In genomic region chr12:19520646-19521045, GRCh38 we compare ENCODE assay signal across 19 cellular contexts.
DNase-seq lines count a peak whose midpoint lies in the region; ATAC-seq and TF ChIP-seq lines count a peak whose summit lies in the region.
"Had no signal": no experiment of that assay in that cellular context is flagged by ENCODE, and none has a peak within 500 bp of the region (broad histone marks: within the 10 kb centered on the region; RNA-seq: fewer than 3 reads in every experiment).

No MANE protein-coding gene starts in this region.

- no peak overlapping the region for H3K9ac ChIP-seq in GM23248
- H3K9ac ChIP-seq in SU-DHL-6 (ENCODE audit: low read length), result no peak overlapping the region

- no peaks in the 10 kb centered on the region for H3K27me3 ChIP-seq in GM23248 (replicated peaks; ENCODE audit: insufficient read depth)
- no peaks in the 10 kb centered on the region for H3K27me3 ChIP-seq in SU-DHL-6 (ENCODE audit: low read length)

- no peak for TF ChIP-seq CTCF in SU-DHL-6 (IDR thresholded peaks at IDR 0.05; ENCODE audit: insufficient read depth, low read length, poor library complexity, severe bottlenecking)

- H4K20me1 ChIP-seq in GM23248 (ENCODE audit: insufficient read depth) (no peaks in the 10 kb centered on the region), SU-DHL-6 (ENCODE audit: low read depth, low read length) (no peaks in the 10 kb centered on the region)

- H3K79me2 ChIP-seq in GM23248 (ENCODE audit: insufficient read depth) (0 out of 2 replicates have a peak, but pooled peaks cover 8% of the 10 kb centered on the region), SU-DHL-6 (ENCODE audit: insufficient read depth, low read length) (no peaks in the 10 kb centered on the region)

- H3K4me1 ChIP-seq in GM23248 (ENCODE audit: insufficient read depth), result no peaks in the 10 kb centered on the region; the same call in 1 of the 2 replicates

- H3K36me3 ChIP-seq in GM23248 (ENCODE audit: low read depth) (peaks cover 21% of the 10 kb centered on the region), SU-DHL-6 (ENCODE audit: low read length) (peaks cover 25% of the 10 kb centered on the region; the same call in 1 of the 2 replicates)

- DNase-seq in EH (ENCODE audit: low read depth), result peak; percentile 9
- DNase-seq in GM23248, result peak; percentile 13
- DNase-seq in globus pallidus (ENCODE audit: low spot score), result peak; percentile 7
- DNase-seq in glomerular visceral epithelial cell (ENCODE audit: extremely low spot score), result no peak
- DNase-seq in OCI-M2 (lab: John Stamatoyannopoulos, UW; ENCODE audit: unreplicated experiment), result no peak
- DNase-seq: AML-193; CD4-positive, alpha-beta memory T cell; DMS153; DMS79; GF-D8; GOT3; H7; HFFc6; KG1 had no signal

- in situ Hi-C loops in GM23248 (cut with MboI), result no loop called here

- 97% methylated on average over 2 of the region's 2 CpGs for WGBS in GM23248 (ENCODE audit: low coverage in 1 of 2, low lambda C conversion rate in 2 of 2, missing lambda C conversion rate in 2 of 2), 2 experiments

- H3K9me3 ChIP-seq in GM23248 (ENCODE audit: low read depth) (no peaks in the 10 kb centered on the region), SU-DHL-6 (ENCODE audit: insufficient read depth, low read length) (no peaks in the 10 kb centered on the region)

- H3K9me2 ChIP-seq in GM23248 (ENCODE audit: insufficient read depth), result no peaks in the 10 kb centered on the region
- no peaks in the 10 kb centered on the region for H3K9me2 ChIP-seq in SU-DHL-6 (replicated peaks; ENCODE audit: insufficient read depth, low read length)

- H3K27ac ChIP-seq in GM23248 (no peak overlapping the region), SU-DHL-6 (ENCODE audit: low read depth, low read length) (peak overlapping the region; percentile 70)
- H3K27ac ChIP-seq: C4-2B had no signal

- no peak for ATAC-seq in GM21529 (IDR thresholded peaks at IDR 0.05; ENCODE audit: unreplicated experiment)
- no peak for ATAC-seq in GM21825 (IDR thresholded peaks at IDR 0.05; ENCODE audit: unreplicated experiment)
- ATAC-seq: HCT116 had no signal

- no peak overlapping the region for H2AFZ ChIP-seq in GM23248
- H2AFZ ChIP-seq in SU-DHL-6 (ENCODE audit: low read depth, low read length, severe bottlenecking), result no peak overlapping the region

- H3F3A ChIP-seq in GM23248 (ENCODE audit: insufficient read depth), result no peaks in the 10 kb centered on the region
- peaks cover 15% of the 10 kb centered on the region; the same call in 1 of the 2 replicates for H3F3A ChIP-seq in SU-DHL-6 (ENCODE audit: insufficient read depth)

- H3K4me2 ChIP-seq in GM23248 (ENCODE audit: unreplicated experiment) (no peak overlapping the region), SU-DHL-6 (ENCODE audit: low read depth, low read length, poor library complexity, severe bottlenecking) (peak overlapping the region; percentile 44)

- H3K4me3 ChIP-seq in GM23248, result no peak overlapping the region
- H3K4me3 ChIP-seq in SU-DHL-6 (ENCODE audit: insufficient read depth, low read length, poor library complexity, severe bottlenecking), result no peak overlapping the region

Comparison
In these comparisons a context has a peak if more than half of its experiments do, and no peak if none do; other contexts are left out.
1. DNase-seq: peak in EH (single experiment), GM23248 (single experiment) and globus pallidus (single experiment); none in glomerular visceral epithelial cell (single experiment) and OCI-M2 (single experiment).